11 cellular contexts compared by ENCODE assay signal in genomic region chr18:35511833-35512232, GRCh38. TPM values are rescaled to one million over a fixed set of nuclear protein-coding genes. Genes with fewer than 3 reads are reported as not detected.
DNase-seq lines count a peak whose midpoint lies in the region; ATAC-seq and TF ChIP-seq lines count a peak whose summit lies in the region.
"Had no signal": no experiment of that assay in that cellular context is flagged by ENCODE, and none has a peak within 500 bp of the region (broad histone marks: within the 10 kb centered on the region; RNA-seq: fewer than 3 reads in every experiment).

No MANE protein-coding gene starts in this region.

- no peaks in the 10 kb centered on the region for H3K9me3 ChIP-seq in trophoblast cell (ENCODE audit: insufficient read depth, low read depth, low read length)
- H3K9me3 ChIP-seq: right atrium auricular region had no signal

- no peak overlapping the region for H2BK5ac ChIP-seq in trophoblast cell (ENCODE audit: low read depth, low read length, poor library complexity)

- WGBS in trophoblast cell (ENCODE audit: extremely low coverage, insufficient coverage, insufficient read length), result no CpG with 5 or more reads among the region's 1 CpG

- no peaks in the 10 kb centered on the region for H3K27me3 ChIP-seq in trophoblast cell (ENCODE audit: insufficient read depth, low read length)
- H3K27me3 ChIP-seq: right atrium auricular region had no signal

- H3K27me3 Mint-ChIP-seq in activated CD8-positive, alpha-beta T cell treated with anti-CD3 and anti-CD28 coated beads for 36 hours, result no peaks in the 10 kb centered on the region
- H3K27me3 Mint-ChIP-seq in activated T-cell treated with anti-CD3 and anti-CD28 coated beads, Interleukin-2, amount 50 U/mL, for 24 hours, result no peaks in the 10 kb centered on the region

- no peak overlapping the region for H2AFZ ChIP-seq in trophoblast cell (ENCODE audit: insufficient read depth, low read length, poor library complexity)

- no peak overlapping the region for H3K4me2 ChIP-seq in trophoblast cell (ENCODE audit: low read length)

- no peak overlapping the region for H3K9ac ChIP-seq in trophoblast cell (ENCODE audit: low read length)

- H3K4me3 Mint-ChIP-seq in activated CD8-positive, alpha-beta T cell treated with anti-CD3 and anti-CD28 coated beads for 36 hours, result no peak overlapping the region
- H3K4me3 Mint-ChIP-seq in activated T-cell treated with anti-CD3 and anti-CD28 coated beads, Interleukin-2, amount 50 U/mL, for 24 hours, result no peak overlapping the region

- H2AK5ac ChIP-seq in trophoblast cell (ENCODE audit: low read length), result no peak overlapping the region

- no peak overlapping the region for H3K23ac ChIP-seq in trophoblast cell (ENCODE audit: low read length)

- no peak overlapping the region for H3K18ac ChIP-seq in trophoblast cell (ENCODE audit: low read length)

- intact Hi-C loops in activated CD8-positive, alpha-beta T cell treated with anti-CD3 and anti-CD28 coated beads for 36 hours (cut with micrococcal nuclease), result no loop called here

- H3K4ac ChIP-seq in trophoblast cell (ENCODE audit: low read depth, low read length), result no peak overlapping the region

- H2BK12ac ChIP-seq in trophoblast cell (ENCODE audit: low read length), result peak overlapping the region; percentile 58

- CTCF ChIA-PET in activated CD8-positive, alpha-beta T cell treated with anti-CD3 and anti-CD28 coated beads for 36 hours (lab: Charles Lee), result interaction anchor here (0.7 to 1.5 kb wide), 8 partner anchors 8 to 280 kb away, joined by 3 to 4 read pairs (median 4); partner anchors contain the start of gene INO80C

- H3K79me2 ChIP-seq in trophoblast cell (ENCODE audit: control insufficient read depth, insufficient read depth, low read length, poor library complexity), result peaks cover 6% of the 10 kb centered on the region

- H3K36me3 ChIP-seq in trophoblast cell (ENCODE audit: control insufficient read depth in 1 of 2, insufficient read depth in 2 of 2, low read length in 2 of 2), result no peaks in the 10 kb centered on the region
- H3K36me3 ChIP-seq: right atrium auricular region had no signal

- H3K27ac Mint-ChIP-seq in activated CD8-positive, alpha-beta T cell treated with anti-CD3 and anti-CD28 coated beads for 36 hours, result no peak overlapping the region
- H3K27ac Mint-ChIP-seq in activated T-cell treated with anti-CD3 and anti-CD28 coated beads, Interleukin-2, amount 50 U/mL, for 24 hours, result no peak overlapping the region

- peak; percentile 10 for DNase-seq in activated CD8-positive, alpha-beta T cell treated with anti-CD3 and anti-CD28 coated beads for 36 hours
- DNase-seq in trophoblast cell (no peak), AML-193 (lab: John Stamatoyannopoulos, UW) (no peak), NCI-H2196 treated with DMSO at 0.1 percent for 48 hours (lab: John Stamatoyannopoulos, UW; ENCODE audit: unreplicated experiment) (no peak)
- DNase-seq in activated T-cell treated with anti-CD3 and anti-CD28 coated beads, Interleukin-2, amount 50 U/mL, for 24 hours, result no peak
- DNase-seq: anterior cingulate cortex, DMS79 treated with DMSO at 0.1 percent for 48 hours, NCI-H510A had no signal

- no peak overlapping the region for H4K12ac ChIP-seq in trophoblast cell (ENCODE audit: low read depth, low read length)

- peak; percentile 29 for ATAC-seq in GM18907 (IDR thresholded peaks at IDR 0.05; ENCODE audit: unreplicated experiment)
- ATAC-seq in HG02798 (IDR thresholded peaks at IDR 0.05; ENCODE audit: poor library complexity, unreplicated experiment), result peak; percentile 21
- no peak for ATAC-seq in activated CD8-positive, alpha-beta T cell treated with anti-CD3 and anti-CD28 coated beads for 36 hours

- H3K4me1 ChIP-seq in trophoblast cell (ENCODE audit: control insufficient read depth in 1 of 2, insufficient read depth in 2 of 2, low read length in 2 of 2), result peaks cover 37 to 55% of the 10 kb centered on the region in 2 experiments

- H3K14ac ChIP-seq in trophoblast cell (ENCODE audit: low read length), result no peak overlapping the region

- POLR2A ChIA-PET in activated CD8-positive, alpha-beta T cell treated with anti-CD3 and anti-CD28 coated beads for 36 hours (lab: Charles Lee), result interaction anchor here (0.6 kb wide), 1 partner anchor 98 kb away, joined by 4 read pairs; no protein-coding TSS in a partner anchor

- H3K79me1 ChIP-seq in trophoblast cell (ENCODE audit: low read length), result peaks cover 52% of the 10 kb centered on the region

- no peak overlapping the region for H3K27ac ChIP-seq in trophoblast cell (ENCODE audit: low read depth, low read length)
- H3K27ac ChIP-seq: right atrium auricular region had no signal

- H3K4me1 Mint-ChIP-seq in activated CD8-positive, alpha-beta T cell treated with anti-CD3 and anti-CD28 coated beads for 36 hours (ENCODE audit: low read depth), result peaks cover 3% of the 10 kb centered on the region
- H3K4me1 Mint-ChIP-seq in activated T-cell treated with anti-CD3 and anti-CD28 coated beads, Interleukin-2, amount 50 U/mL, for 24 hours (ENCODE audit: low read depth), result peaks cover 3% of the 10 kb centered on the region

- no peak overlapping the region for H4K91ac ChIP-seq in trophoblast cell (ENCODE audit: low read depth, low read length)

- no peak overlapping the region for H3K4me3 ChIP-seq in trophoblast cell (ENCODE audit: low read depth, low read length)
- H3K4me3 ChIP-seq: right atrium auricular region had no signal

- no peaks in the 10 kb centered on the region for H3K9me3 Mint-ChIP-seq in activated CD8-positive, alpha-beta T cell treated with anti-CD3 and anti-CD28 coated beads for 36 hours
- H3K9me3 Mint-ChIP-seq in activated T-cell treated with anti-CD3 and anti-CD28 coated beads, Interleukin-2, amount 50 U/mL, for 24 hours, result no peaks in the 10 kb centered on the region

- TF ChIP-seq CTCF in activated CD8-positive, alpha-beta T cell treated with anti-CD3 and anti-CD28 coated beads for 36 hours (IDR thresholded peaks at IDR 0.05), result no peak

- H4K8ac ChIP-seq in trophoblast cell (ENCODE audit: low read depth, low read length), result no peak overlapping the region

- H3K36me3 Mint-ChIP-seq in activated CD8-positive, alpha-beta T cell treated with anti-CD3 and anti-CD28 coated beads for 36 hours (ENCODE audit: low read depth), result no peaks in the 10 kb centered on the region
- H3K36me3 Mint-ChIP-seq in activated T-cell treated with anti-CD3 and anti-CD28 coated beads, Interleukin-2, amount 50 U/mL, for 24 hours (ENCODE audit: low read depth), result no peaks in the 10 kb centered on the region

- no peak overlapping the region for H2BK120ac ChIP-seq in trophoblast cell (ENCODE audit: insufficient read depth, low read length, poor library complexity)

RNA-seq across cellular contexts. Expression of gene INO80C, which starts 14.1 kb away (rescaled TPM):
- total RNA-seq in activated CD8-positive, alpha-beta T cell treated with anti-CD3 and anti-CD28 coated beads for 36 hours, result 10 to 100 TPM; 23.3 to 25.9 TPM
- polyA plus RNA-seq in trophoblast cell (2013), result 23.4 and 24.5 TPM in 2 replicates
